ENCODE assay signal across 8 cellular contexts in genomic region chr3:149621218-149622005, GRCh38. TPM values are rescaled to one million over a fixed set of nuclear protein-coding genes. Genes with fewer than 3 reads are reported as not detected.
DNase-seq lines count a peak whose midpoint lies in the region; ATAC-seq and TF ChIP-seq lines count a peak whose summit lies in the region.

No MANE protein-coding gene starts in this region.

- no peaks in the 10 kb centered on the region for H3K9me3 ChIP-seq in adrenal gland (replicated peaks in 1 of 3)

- H3K4me1 ChIP-seq in adrenal gland (replicated peaks in 1 of 2) = peaks cover 0 to 31% of the 10 kb centered on the region in 2 donors

- intact Hi-C loops in adrenal gland (cut with DNase I) = no loop called here

- no peak for TF ChIP-seq POLR2A in adrenal gland (IDR thresholded peaks at IDR 0.05)

- CTCF ChIA-PET in GM10248 (lab: Yijun Ruan, JAX) (interaction anchor here (0.8 to 2.6 kb wide), 7 partner anchors 9 to 187 kb away, joined by 3 to 5 read pairs (median 4); no protein-coding TSS in a partner anchor), HEK293T (lab: Yijun Ruan, JAX) (interaction anchor here (0.5 to 0.6 kb wide), 2 partner anchors 62 to 748 kb away, joined by 3 to 4 read pairs; no protein-coding TSS in a partner anchor)

- H3K27ac ChIP-seq in adrenal gland = no peak overlapping the region

- WGBS in adrenal gland, 4 donors = 64 to 75% (median 68%) methylated on average over 5 of the region's 5 CpGs

- DNase-seq in SW480 (ENCODE audit: low spot score) = peak; percentile 55
- DNase-seq in kidney tubule cell (ENCODE audit: low spot score) = peak; percentile 69
- no peak for DNase-seq in cerebellar nuclear complex (lab: John Stamatoyannopoulos, UW)
- no peak for DNase-seq in GM10248 (ENCODE audit: extremely low spot score)
- DNase-seq in adrenal gland = no peak
- no peak for DNase-seq in HEK293T (ENCODE audit: extremely low spot score)

- ATAC-seq in GM18517 (IDR thresholded peaks at IDR 0.05; ENCODE audit: unreplicated experiment) (peak; percentile 55), HG02763 (IDR thresholded peaks at IDR 0.05; ENCODE audit: unreplicated experiment) (peak; percentile 75)

- no peak overlapping the region for H3K4me3 ChIP-seq in adrenal gland

- TF ChIP-seq CTCF in GM10248 (IDR thresholded peaks at IDR 0.05; ENCODE audit: control extremely low read depth, extremely low read depth, low read depth, missing control alignments) = no peak
- TF ChIP-seq CTCF in adrenal gland (IDR thresholded peaks at IDR 0.05) = no peak

- H3K36me3 ChIP-seq in adrenal gland (replicated peaks in 1 of 2) = no peaks in the 10 kb centered on the region

- no peaks in the 10 kb centered on the region for H3K27me3 ChIP-seq in adrenal gland

- POLR2A ChIA-PET in GM10248 (lab: Yijun Ruan, JAX) = no interaction called here
- POLR2A ChIA-PET in HEK293T (lab: Yijun Ruan, JAX) = no interaction called here

TF ChIP-seq in HEK293T, 16 proteins besides CTCF, POLR2A, EP300 and RAD21:
- no peak for TF ChIP-seq BHLHE40 (IDR thresholded peaks at IDR 0.05; ENCODE audit: borderline replicate concordance)
- no peak for TF ChIP-seq L3MBTL2 (conservative IDR thresholded peaks at IDR 0.05)
- TF ChIP-seq ARNT (IDR thresholded peaks at IDR 0.05) = no peak
- TF ChIP-seq TARDBP (IDR thresholded peaks at IDR 0.05) = no peak
- no peak for TF ChIP-seq ZNF384 (IDR thresholded peaks at IDR 0.05)

RNA-seq across cellular contexts. Expression of gene WWTR1, which starts 36.4 kb away (rescaled TPM):
- 10 to 100 TPM; 26.7 to 56.2 (median 41.6) TPM for total RNA-seq in adrenal gland
- 10 to 100 TPM; 11.9 to 33.0 (median 17.2) TPM for polyA plus RNA-seq in adrenal gland

Comparison
In these comparisons a context has a peak if more than half of its experiments do, and no peak if none do; other contexts are left out.
1. DNase-seq: peak in SW480 (single experiment) and kidney tubule cell (single experiment); none in cerebellar nuclear complex (0 of 2), GM10248 (single experiment), adrenal gland (0 of 7) and HEK293T (single experiment).